In the genomic region with DNA sequence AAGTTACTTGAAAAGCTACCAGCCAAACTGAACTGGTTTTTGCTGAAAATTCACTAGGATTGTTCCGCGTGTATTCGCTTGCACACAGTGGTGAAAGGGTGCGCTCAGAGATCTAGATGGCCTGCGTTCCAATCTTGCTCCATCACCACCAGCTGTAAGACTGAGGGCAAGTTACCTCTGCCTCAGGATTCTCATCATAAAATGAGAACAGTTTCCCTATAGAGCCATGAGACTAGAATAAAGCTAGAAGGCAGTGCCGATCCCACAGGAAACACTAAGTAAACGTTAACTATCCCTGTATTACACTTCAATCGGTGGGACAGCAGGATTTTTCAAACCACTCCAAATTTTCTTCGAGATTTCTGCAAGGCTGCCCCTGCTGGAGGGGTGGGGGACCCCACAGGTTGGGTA, we compare ENCODE assay signal across 8 cellular contexts. TPM values are rescaled to one million over a fixed set of nuclear protein-coding genes. Genes with fewer than 3 reads are reported as not detected.
A peak's percentile ranks its signal among the peaks of the same experiment; 100 is the strongest.
DNase-seq lines count a peak whose midpoint lies in the region; ATAC-seq, FAIRE-seq and TF ChIP-seq lines count a peak whose summit lies in the region.

No MANE protein-coding gene starts in this region.

- H3K9me3 ChIP-seq in Panc1 (ENCODE audit: control insufficient read depth, insufficient read depth, low read depth, low read length) (no peaks in the 10 kb centered on the region), pancreas (no peaks in the 10 kb centered on the region)

- no TSS peak for BruUV-seq in Panc1 (replicated peaks; lab: Mats Ljungman, UMichigan)

- POLR2A ChIA-PET in Panc1 (lab: Charles Lee), result no interaction called here

- intact Hi-C loops in Panc1 (cut with micrococcal nuclease; ENCODE audit: unreplicated experiment), result loop anchor here (10.0 kb wide), 1 partner anchor 108 kb away; no protein-coding TSS in a partner anchor
- intact Hi-C loops in pancreas (cut with DNase I), result no loop called here

- CTCF ChIA-PET in Panc1 (lab: Charles Lee), result interaction anchor here (0.7 kb wide), 1 partner anchor 858 kb away, joined by 3 read pairs; no protein-coding TSS in a partner anchor

- peak overlapping the region; percentile 83 for H3K4me3 ChIP-seq in GM12864 (ENCODE audit: low read depth, low read length)
- peak overlapping the region; percentile 81 to 97 for H3K4me3 ChIP-seq in Panc1 (ENCODE audit: low read depth in 2 of 2, low read length in 2 of 2)
- peak overlapping the region; percentile 96 for H3K4me3 ChIP-seq in epithelial cell of proximal tubule (ENCODE audit: low read depth, low read length)
- peak overlapping the region; percentile 72 to 97 (median 82) for H3K4me3 ChIP-seq in pancreas

- FAIRE-seq in pancreas (lab: Jason Lieb, UNC), result no peak

- H3K27me3 ChIP-seq in Panc1 (ENCODE audit: control insufficient read depth, insufficient read depth, low read length) (no peaks in the 10 kb centered on the region), pancreas (no peaks in the 10 kb centered on the region)

- H3K36me3 ChIP-seq in Panc1 (ENCODE audit: control insufficient read depth, insufficient read depth, low read length), result no peaks in the 10 kb centered on the region
- H3K36me3 ChIP-seq in pancreas, result no peaks in the 10 kb centered on the region

- no peak for DNase-seq in GM12864 (ENCODE audit: low read depth)
- no peak for DNase-seq in Panc1 (ENCODE audit: low read depth, low spot score)
- no peak for DNase-seq in epithelial cell of proximal tubule (ENCODE audit: low read depth)
- no peak for DNase-seq in pancreas
- DNase-seq in NCI-H1436 treated with DMSO at 0.1 percent for 48 hours (lab: John Stamatoyannopoulos, UW), result no peak
- no peak for DNase-seq in NCI-H187 (lab: John Stamatoyannopoulos, UW)
- no peak for DNase-seq in mesenteric fat pad (ENCODE audit: low spot score)
- DNase-seq in left lobe of liver (ENCODE audit: low spot score), result no peak

- H3K27ac ChIP-seq in Panc1 (ENCODE audit: low read length), result peak overlapping the region; percentile 94
- H3K27ac ChIP-seq in pancreas, result peak overlapping the region; percentile 81 to 95 (median 94)

- TF ChIP-seq CTCF in GM12864 (IDR thresholded peaks at IDR 0.05; ENCODE audit: low read depth, low read length, missing control alignments) (no peak), Panc1 (IDR thresholded peaks at IDR 0.05) (no peak), epithelial cell of proximal tubule (conservative IDR thresholded peaks at IDR 0.05; ENCODE audit: low read depth, low read length) (peak; percentile 14), pancreas (IDR thresholded peaks at IDR 0.05) (peak in 1 of 4 donors; percentile 6)

- no peak for ATAC-seq in Panc1
- peak in 1 of 4 donors; percentile 1 for ATAC-seq in pancreas
- no peak for ATAC-seq in left lobe of liver

- in situ Hi-C loops in Panc1 (cut with HindIII; ENCODE audit: low pct_unique_long_range_greater_than_20kb, low sequenced_read_pairs), result no loop called here

- WGBS in pancreas, 2 donors, result 15 to 18% methylated on average over 9 of the region's 9 CpGs

- H3K4me1 ChIP-seq in Panc1 (ENCODE audit: control insufficient read depth, insufficient read depth, low read length) (peaks cover 28% of the 10 kb centered on the region), pancreas (peaks cover 0 to 19% (median 10%) of the 10 kb centered on the region in 3 donors)

RNA-seq across cellular contexts. Expression of a gene that starts 0.8 kb away (rescaled TPM):
- total RNA-seq in Panc1 (2021; ENCODE audit: unreplicated experiment), result 171 TPM
- polyA plus RNA-seq in Panc1 (2012; ENCODE audit: insufficient read length), result 207 TPM
- 194 and 319 TPM in 2 replicates for total RNA-seq in epithelial cell of proximal tubule
- total RNA-seq in pancreas, result 100 to 1,000 TPM in 2 of 6 donors, 10 to 100 TPM in 4; 41.2 to 122 (median 76.1) TPM
- 10 to 100 TPM; 44.7 to 62.0 TPM for polyA plus RNA-seq in pancreas
- total RNA-seq in mesenteric fat pad, result 56.8 TPM
- 115 TPM for total RNA-seq in left lobe of liver
